1 cellular context compared by ENCODE assay signal in genomic region chr7:46637793-46638735, GRCh38.
TF ChIP-seq lines count a peak whose summit lies in the region.

No MANE protein-coding gene starts in this region.

TF ChIP-seq in H1, 55 proteins besides CTCF, POLR2A, EP300 and RAD21 (continued from another document):
- TF ChIP-seq ATF2 (IDR thresholded peaks at IDR 0.05; ENCODE audit: low read length): no peak
- TF ChIP-seq KDM5A (IDR thresholded peaks at IDR 0.05; ENCODE audit: low read length): no peak
- TF ChIP-seq CBX5 (IDR thresholded peaks at IDR 0.05; ENCODE audit: low read depth, low read length): no peak
- TF ChIP-seq SP4 (IDR thresholded peaks at IDR 0.05; ENCODE audit: low read length): no peak
- no peak for TF ChIP-seq TAF1 (IDR thresholded peaks at IDR 0.05; ENCODE audit: low read depth, low read length)
- no peak for TF ChIP-seq FOSL1 (IDR thresholded peaks at IDR 0.05; ENCODE audit: insufficient read depth, low read depth, low read length)
- no peak for TF ChIP-seq RBBP5 (IDR thresholded peaks at IDR 0.05; ENCODE audit: borderline replicate concordance, low read depth, low read length)
